Comparison of ENCODE assay signal across 11 cellular contexts in genomic region chr11:27215471-27216267, GRCh38.
DNase-seq lines count a peak whose midpoint lies in the region; ATAC-seq and TF ChIP-seq lines count a peak whose summit lies in the region.
"Had no signal": no experiment of that assay in that cellular context is flagged by ENCODE, and none has a peak within 500 bp of the region (broad histone marks: within the 10 kb centered on the region; RNA-seq: fewer than 3 reads in every experiment).

No MANE protein-coding gene starts in this region.

- H3K27ac ChIP-seq in SJCRH30 (peak overlapping the region; percentile 61), right cardiac atrium (ENCODE audit: low read length) (peak overlapping the region; percentile 67), Peyer's patch (no peak overlapping the region)

- no peaks in the 10 kb centered on the region for H3K9me3 Mint-ChIP-seq in effector memory CD8-positive, alpha-beta T cell
- H3K9me3 Mint-ChIP-seq: activated B cell treated with CpG ODN at 0.5 μM for 24 hours; stimulated activated effector memory CD8-positive, alpha-beta T cell treated with anti-CD3 and anti-CD28 coated beads, Interleukin-12 subunit alpha, Interleukin-12 subunit beta, amount 100 ng/mL, for 72 hours had no signal

- no peak overlapping the region for H3K27ac Mint-ChIP-seq in effector memory CD8-positive, alpha-beta T cell
- H3K27ac Mint-ChIP-seq: activated B cell treated with CpG ODN at 0.5 μM for 24 hours; stimulated activated effector memory CD8-positive, alpha-beta T cell treated with anti-CD3 and anti-CD28 coated beads, Interleukin-12 subunit alpha, Interleukin-12 subunit beta, amount 100 ng/mL, for 72 hours had no signal

- H3K27me3 Mint-ChIP-seq in effector memory CD8-positive, alpha-beta T cell = peaks cover 5 to 9% of the 10 kb centered on the region in 2 donors

- H3K4me3 ChIP-seq in SJCRH30 (no peak overlapping the region), right cardiac atrium (ENCODE audit: low read length) (no peak overlapping the region), Peyer's patch (no peak overlapping the region)

- peak; percentile 56 for DNase-seq in H4 (ENCODE audit: low spot score)
- no peak for DNase-seq in SJCRH30
- peak; percentile 54 to 83 (median 83) for DNase-seq in right cardiac atrium
- peak; percentile 21 for DNase-seq in renal cortical epithelial cell (ENCODE audit: low read depth)
- no peak for DNase-seq in Peyer's patch
- no peak for DNase-seq in effector memory CD8-positive, alpha-beta T cell
- no peak for DNase-seq in activated CD4-positive, alpha-beta T cell treated with anti-CD3 and anti-CD28 coated beads, Interleukin-2, amount 50 U/mL, for 1 hour
- DNase-seq: activated B cell treated with CpG ODN at 0.5 μM for 24 hours, activated gamma-delta T cell treated with Interleukin-2 at 50 U/mL for 16 hours had no signal

- WGBS in right cardiac atrium = 58% methylated on average over 6 of the region's 6 CpGs

- ATAC-seq in right cardiac atrium (peak; percentile 78 to 82), GM19035 (IDR thresholded peaks at IDR 0.05; ENCODE audit: unreplicated experiment) (no peak)
- ATAC-seq in effector memory CD8-positive, alpha-beta T cell (replicated peaks) = no peak
- ATAC-seq: stimulated activated effector memory CD8-positive, alpha-beta T cell treated with anti-CD3 and anti-CD28 coated beads, Interleukin-12 subunit alpha, Interleukin-12 subunit beta, amount 100 ng/mL, for 72 hours had no signal

- H3K36me3 ChIP-seq in SJCRH30 = no peaks in the 10 kb centered on the region
- no peaks in the 10 kb centered on the region for H3K36me3 ChIP-seq in Peyer's patch

- H3K36me3 Mint-ChIP-seq in effector memory CD8-positive, alpha-beta T cell (ENCODE audit: insufficient read depth) = no peaks in the 10 kb centered on the region
- H3K36me3 Mint-ChIP-seq: stimulated activated effector memory CD8-positive, alpha-beta T cell treated with anti-CD3 and anti-CD28 coated beads, Interleukin-12 subunit alpha, Interleukin-12 subunit beta, amount 100 ng/mL, for 72 hours had no signal

- no peaks in the 10 kb centered on the region for H3K9me3 ChIP-seq in SJCRH30 (replicated peaks)
- H3K9me3 ChIP-seq in right cardiac atrium (ENCODE audit: control insufficient read depth, low read length) = peaks cover 2% of the 10 kb centered on the region
- no peaks in the 10 kb centered on the region for H3K9me3 ChIP-seq in Peyer's patch

- H3K27me3 ChIP-seq in SJCRH30 (no peaks in the 10 kb centered on the region), right cardiac atrium (ENCODE audit: control insufficient read depth, insufficient read depth) (no peaks in the 10 kb centered on the region), Peyer's patch (no peaks in the 10 kb centered on the region)

- peaks cover 72% of the 10 kb centered on the region for H3K4me1 ChIP-seq in SJCRH30
- H3K4me1 ChIP-seq in right cardiac atrium (ENCODE audit: control insufficient read depth, insufficient read depth, low read length) = peaks cover 17% of the 10 kb centered on the region
- H3K4me1 ChIP-seq in Peyer's patch = no peaks in the 10 kb centered on the region

- no peak for TF ChIP-seq CTCF in Peyer's patch (IDR thresholded peaks at IDR 0.05)

- intact Hi-C loops in right cardiac atrium (cut with DNase I) = no loop called here

- no peaks in the 10 kb centered on the region for H3K4me1 Mint-ChIP-seq in effector memory CD8-positive, alpha-beta T cell (ENCODE audit: low read depth in 2 of 2)
- H3K4me1 Mint-ChIP-seq: activated B cell treated with CpG ODN at 0.5 μM for 24 hours; stimulated activated effector memory CD8-positive, alpha-beta T cell treated with anti-CD3 and anti-CD28 coated beads, Interleukin-12 subunit alpha, Interleukin-12 subunit beta, amount 100 ng/mL, for 72 hours had no signal

- no peak for TF ChIP-seq POLR2A in Peyer's patch (IDR thresholded peaks at IDR 0.05)

- H3K4me3 Mint-ChIP-seq in effector memory CD8-positive, alpha-beta T cell = no peak overlapping the region
- H3K4me3 Mint-ChIP-seq: activated B cell treated with CpG ODN at 0.5 μM for 24 hours; stimulated activated effector memory CD8-positive, alpha-beta T cell treated with anti-CD3 and anti-CD28 coated beads, Interleukin-12 subunit alpha, Interleukin-12 subunit beta, amount 100 ng/mL, for 72 hours had no signal

Comparison
In these comparisons a context has a peak if more than half of its experiments do, and no peak if none do; other contexts are left out.
1. DNase-seq: peak in H4 (single experiment), right cardiac atrium (3 of 3) and renal cortical epithelial cell (single experiment); none in SJCRH30 (0 of 2), Peyer's patch (0 of 3), effector memory CD8-positive, alpha-beta T cell (0 of 3) and activated CD4-positive, alpha-beta T cell treated with anti-CD3 and anti-CD28 coated beads, Interleukin-2, amount 50 U/mL, for 1 hour (single experiment).
2. H3K27ac ChIP-seq: peak in SJCRH30 (single experiment) and right cardiac atrium (single experiment); none in Peyer's patch (0 of 4).
3. ATAC-seq: peak in right cardiac atrium (2 of 2); none in GM19035 (single experiment) and effector memory CD8-positive, alpha-beta T cell (single experiment).